ENCODE assay signal across 13 cellular contexts in genomic region chr21:29080454-29080930, GRCh38. TPM values are rescaled to one million over a fixed set of nuclear protein-coding genes. Genes with fewer than 3 reads are reported as not detected.
DNase-seq lines count a peak whose midpoint lies in the region; ATAC-seq and TF ChIP-seq lines count a peak whose summit lies in the region.
"Had no signal": no experiment of that assay in that cellular context is flagged by ENCODE, and none has a peak within 500 bp of the region (broad histone marks: within the 10 kb centered on the region; RNA-seq: fewer than 3 reads in every experiment).

No MANE protein-coding gene starts in this region.

- ATAC-seq in left lung (peak; percentile 6), upper lobe of right lung (peak; percentile 10), HG02642 (IDR thresholded peaks at IDR 0.05; ENCODE audit: poor library complexity, unreplicated experiment) (no peak)

- peaks cover 5% of the 10 kb centered on the region for H3K9me3 Mint-ChIP-seq in activated naive CD4-positive, alpha-beta T cell treated with anti-CD3 and anti-CD28 coated beads, Interleukin-2, amount 10 ng/mL, durations not matched to agents 7 days and 5 days
- H3K9me3 Mint-ChIP-seq in activated naive CD4-positive, alpha-beta T cell treated with anti-CD3 and anti-CD28 coated beads, Interleukin-2, amount 50 U/mL, for 24 hours = no peaks in the 10 kb centered on the region

- intact Hi-C loops in left lung (cut with DNase I) (loop anchor here in 1 of 2 donors (10.0 kb wide), 1 partner anchor 294 kb away; no protein-coding TSS in a partner anchor), upper lobe of right lung (cut with DNase I) (no loop called here)

- in situ Hi-C loops in HAP-1 (cut with MboI; ENCODE audit: low sequenced_read_pairs) = loop anchor here (25.0 kb wide), 1 partner anchor 2007 kb away; no protein-coding TSS in a partner anchor

- H3K4me1 Mint-ChIP-seq in activated naive CD4-positive, alpha-beta T cell treated with anti-CD3 and anti-CD28 coated beads, Interleukin-2, amount 10 ng/mL, durations not matched to agents 7 days and 5 days = peaks cover 58% of the 10 kb centered on the region
- peaks cover 72% of the 10 kb centered on the region for H3K4me1 Mint-ChIP-seq in activated naive CD4-positive, alpha-beta T cell treated with anti-CD3 and anti-CD28 coated beads, Interleukin-2, amount 50 U/mL, for 24 hours

- H3K9me3 ChIP-seq in left lung (no peaks in the 10 kb centered on the region), upper lobe of right lung (no peaks in the 10 kb centered on the region), HAP-1 (no peaks in the 10 kb centered on the region)

- CTCF ChIA-PET in activated naive CD4-positive, alpha-beta T cell treated with anti-CD3 and anti-CD28 coated beads, Interleukin-2, amount 10 ng/mL, durations not matched to agents 7 days and 5 days (lab: Charles Lee) = interaction anchor here (0.6 to 1.3 kb wide), 5 partner anchors 153 to 293 kb away, joined by 3 to 4 read pairs (median 3); no protein-coding TSS in a partner anchor

- H3K27me3 Mint-ChIP-seq in activated naive CD4-positive, alpha-beta T cell treated with anti-CD3 and anti-CD28 coated beads, Interleukin-2, amount 10 ng/mL, durations not matched to agents 7 days and 5 days = no peaks in the 10 kb centered on the region
- no peaks in the 10 kb centered on the region for H3K27me3 Mint-ChIP-seq in activated naive CD4-positive, alpha-beta T cell treated with anti-CD3 and anti-CD28 coated beads, Interleukin-2, amount 50 U/mL, for 24 hours

- peaks cover 20 to 42% of the 10 kb centered on the region in 2 donors for H3K4me1 ChIP-seq in left lung
- peaks cover 8% of the 10 kb centered on the region for H3K4me1 ChIP-seq in upper lobe of right lung
- no peaks in the 10 kb centered on the region for H3K4me1 ChIP-seq in HAP-1

- peak; percentile 28 for DNase-seq in activated naive CD4-positive, alpha-beta T cell treated with anti-CD3 and anti-CD28 coated beads, Interleukin-2, amount 10 ng/mL, durations not matched to agents 7 days and 5 days
- no peak for DNase-seq in activated naive CD4-positive, alpha-beta T cell treated with Interleukin-2 at 50 U/mL for 16 hours
- no peak for DNase-seq in left lung
- no peak for DNase-seq in upper lobe of right lung
- no peak for DNase-seq in HAP-1 (ENCODE audit: low spot score in 2 of 2)
- DNase-seq in retina = no peak
- DNase-seq: AML-193, NCI-H69, posterior cingulate gyrus had no signal

- H3K27ac ChIP-seq in left lung (peak overlapping the region; percentile 60 to 67), upper lobe of right lung (peak overlapping the region; percentile 69)
- H3K27ac ChIP-seq: cardiac muscle cell, hepatocyte had no signal

- TF ChIP-seq CTCF in left lung (IDR thresholded peaks at IDR 0.05) = no peak
- no peak for TF ChIP-seq CTCF in upper lobe of right lung (IDR thresholded peaks at IDR 0.05)

- H3K27me3 ChIP-seq in left lung = no peaks in the 10 kb centered on the region
- H3K27me3 ChIP-seq in upper lobe of right lung = no peaks in the 10 kb centered on the region
- H3K27me3 ChIP-seq in HAP-1 (ENCODE audit: low read depth) = peaks cover 15% of the 10 kb centered on the region; the same call in 1 of the 2 replicates
- H3K27me3 ChIP-seq: cardiac muscle cell, hepatocyte had no signal

- peaks cover 19% of the 10 kb centered on the region for H3K36me3 Mint-ChIP-seq in activated naive CD4-positive, alpha-beta T cell treated with anti-CD3 and anti-CD28 coated beads, Interleukin-2, amount 10 ng/mL, durations not matched to agents 7 days and 5 days
- no peaks in the 10 kb centered on the region for H3K36me3 Mint-ChIP-seq in activated naive CD4-positive, alpha-beta T cell treated with anti-CD3 and anti-CD28 coated beads, Interleukin-2, amount 50 U/mL, for 24 hours

- H3K4me3 Mint-ChIP-seq in activated naive CD4-positive, alpha-beta T cell treated with anti-CD3 and anti-CD28 coated beads, Interleukin-2, amount 10 ng/mL, durations not matched to agents 7 days and 5 days = peak overlapping the region; percentile 25
- H3K4me3 Mint-ChIP-seq in activated naive CD4-positive, alpha-beta T cell treated with anti-CD3 and anti-CD28 coated beads, Interleukin-2, amount 50 U/mL, for 24 hours = peak overlapping the region; percentile 9

- H3K36me3 ChIP-seq in left lung (no peaks in the 10 kb centered on the region), upper lobe of right lung (no peaks in the 10 kb centered on the region), HAP-1 (replicated peaks) (no peaks in the 10 kb centered on the region)
- H3K36me3 ChIP-seq: cardiac muscle cell had no signal

- H3K4me3 ChIP-seq in left lung (no peak overlapping the region), upper lobe of right lung (no peak overlapping the region), HAP-1 (no peak overlapping the region)
- H3K4me3 ChIP-seq: cardiac muscle cell, hepatocyte had no signal

- peak overlapping the region; percentile 98 for H3K27ac Mint-ChIP-seq in activated naive CD4-positive, alpha-beta T cell treated with anti-CD3 and anti-CD28 coated beads, Interleukin-2, amount 10 ng/mL, durations not matched to agents 7 days and 5 days
- H3K27ac Mint-ChIP-seq in activated naive CD4-positive, alpha-beta T cell treated with anti-CD3 and anti-CD28 coated beads, Interleukin-2, amount 50 U/mL, for 24 hours = peak overlapping the region; percentile 68

RNA-seq across cellular contexts. Expression of gene CCT8, which starts 7.0 kb away (rescaled TPM):
- total RNA-seq in left lung (100 to 1,000 TPM; 111 to 149 TPM), upper lobe of right lung (111 TPM)

RNA-seq across cellular contexts. Expression of gene MAP3K7CL, which starts 50.0 kb away (rescaled TPM):
- 1 to 10 TPM; 5.0 to 7.7 TPM for total RNA-seq in left lung
- total RNA-seq in upper lobe of right lung = 7.6 TPM
- total RNA-seq: hepatocyte had no signal

RNA-seq across cellular contexts. Expression of gene USP16, which starts 56.0 kb away (rescaled TPM):
- total RNA-seq in left lung = 10 to 100 TPM; 28.0 to 31.9 TPM
- total RNA-seq in upper lobe of right lung = 32.7 TPM
